In the genomic region with DNA sequence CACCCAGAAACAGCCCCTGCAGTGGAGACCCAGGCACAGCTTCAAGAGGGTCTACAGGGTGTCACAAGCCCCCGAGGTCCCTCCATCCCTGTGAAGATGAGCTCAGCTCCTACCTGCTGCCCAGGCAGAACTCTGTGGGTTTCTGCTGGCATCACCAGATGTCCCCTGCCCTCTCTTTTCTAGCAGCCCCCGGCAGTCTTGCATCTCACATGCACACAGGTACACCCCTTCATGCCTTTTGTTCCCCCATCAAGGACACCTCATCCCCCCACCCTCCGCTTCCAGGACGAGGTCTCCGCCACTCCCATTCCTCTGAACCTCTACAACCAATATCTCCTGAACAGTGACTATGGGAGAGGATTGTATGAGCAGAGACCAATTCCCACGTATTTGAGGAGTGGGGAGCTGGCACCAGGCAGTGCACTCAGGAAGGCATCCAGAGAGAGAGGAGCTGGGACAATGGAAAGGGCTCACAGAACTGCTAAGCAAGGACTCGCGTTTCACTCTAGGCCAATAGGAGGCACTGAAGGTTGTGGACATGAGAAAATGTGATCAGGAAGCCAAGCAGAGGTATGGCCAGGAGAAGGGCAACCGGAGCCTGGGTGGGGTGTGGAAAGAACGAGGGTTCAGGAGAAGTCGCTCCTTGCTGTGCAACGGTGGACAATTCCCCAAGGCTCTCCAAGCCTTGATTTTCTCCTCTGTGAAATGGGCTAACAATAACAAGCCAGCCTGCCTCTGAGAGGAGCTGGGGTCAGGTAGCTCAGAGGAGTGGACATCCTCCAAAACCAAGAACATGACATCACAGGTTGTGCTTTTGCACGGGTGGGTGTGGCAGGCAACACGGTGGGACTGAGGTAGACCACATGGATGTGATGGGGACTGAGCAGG, we compare ENCODE assay signal across 18 cellular contexts.
DNase-seq lines count a peak whose midpoint lies in the region; ATAC-seq and TF ChIP-seq lines count a peak whose summit lies in the region.
"Had no signal": no experiment of that assay in that cellular context is flagged by ENCODE, and none has a peak within 500 bp of the region (broad histone marks: within the 10 kb centered on the region; RNA-seq: fewer than 3 reads in every experiment).

No MANE protein-coding gene starts in this region.

- H3K27me3 Mint-ChIP-seq in activated CD4-positive, alpha-beta memory T cell treated with anti-CD3 and anti-CD28 coated beads, Interleukin-2, amount 10 ng/mL, durations not matched to agents 7 days and 5 days = no peaks in the 10 kb centered on the region
- H3K27me3 Mint-ChIP-seq in activated CD4-positive, alpha-beta memory T cell treated with anti-CD3 and anti-CD28 coated beads for 36 hours = peaks cover 3% of the 10 kb centered on the region
- H3K27me3 Mint-ChIP-seq in IgD-negative memory B cell = peaks cover 2% of the 10 kb centered on the region
- H3K27me3 Mint-ChIP-seq in central memory CD8-positive, alpha-beta T cell = no peaks in the 10 kb centered on the region

- no peak overlapping the region for H2AFZ ChIP-seq in osteoblast (ENCODE audit: low read length)

- no peak for TF ChIP-seq CTCF in osteoblast (IDR thresholded peaks at IDR 0.05; ENCODE audit: extremely low read depth, low read depth, low read length)

- intact Hi-C loops in activated CD4-positive, alpha-beta memory T cell treated with anti-CD3 and anti-CD28 coated beads for 36 hours (cut with micrococcal nuclease) = no loop called here

- H3K4me2 ChIP-seq in osteoblast (ENCODE audit: insufficient read depth, low read length) = no peak overlapping the region

- H4K20me1 ChIP-seq in osteoblast (ENCODE audit: insufficient read depth, low read length) = no peaks in the 10 kb centered on the region

- H3K4me1 ChIP-seq in osteoblast (ENCODE audit: insufficient read depth, low read length) = peaks cover 9% of the 10 kb centered on the region
- H3K4me1 ChIP-seq: adrenal gland had no signal

- no peak overlapping the region for H3K4me3 Mint-ChIP-seq in activated CD4-positive, alpha-beta memory T cell treated with anti-CD3 and anti-CD28 coated beads, Interleukin-2, amount 10 ng/mL, durations not matched to agents 7 days and 5 days
- no peak overlapping the region for H3K4me3 Mint-ChIP-seq in activated CD4-positive, alpha-beta memory T cell treated with anti-CD3 and anti-CD28 coated beads for 36 hours
- peak overlapping the region in 3 of 4 donors; percentile 16 to 77 (median 63) for H3K4me3 Mint-ChIP-seq in IgD-negative memory B cell
- no peak overlapping the region for H3K4me3 Mint-ChIP-seq in central memory CD8-positive, alpha-beta T cell
- H3K4me3 Mint-ChIP-seq: CD8-positive, alpha-beta T cell; mesothelial cell of epicardium; neural crest cell had no signal

- no peaks in the 10 kb centered on the region for H3K27me3 ChIP-seq in osteoblast (ENCODE audit: insufficient read depth, low read length)
- H3K27me3 ChIP-seq: adrenal gland, cardiac muscle cell, dorsolateral prefrontal cortex had no signal

- peak overlapping the region; percentile 67 for H3K27ac Mint-ChIP-seq in activated CD4-positive, alpha-beta memory T cell treated with anti-CD3 and anti-CD28 coated beads, Interleukin-2, amount 10 ng/mL, durations not matched to agents 7 days and 5 days
- no peak overlapping the region for H3K27ac Mint-ChIP-seq in activated CD4-positive, alpha-beta memory T cell treated with anti-CD3 and anti-CD28 coated beads for 36 hours
- peak overlapping the region in 2 of 3 donors; percentile 37 to 73 for H3K27ac Mint-ChIP-seq in IgD-negative memory B cell
- H3K27ac Mint-ChIP-seq in central memory CD8-positive, alpha-beta T cell (ENCODE audit: low read depth) = peak overlapping the region; percentile 22
- H3K27ac Mint-ChIP-seq: CD8-positive, alpha-beta T cell; mesothelial cell of epicardium had no signal

- no peak for ATAC-seq in central memory CD8-positive, alpha-beta T cell (replicated peaks; ENCODE audit: extremely low read depth, poor library complexity, severe bottlenecking)
- no peak for ATAC-seq in GM18511 (IDR thresholded peaks at IDR 0.05; ENCODE audit: unreplicated experiment)

- no peaks in the 10 kb centered on the region for H3K36me3 ChIP-seq in osteoblast (ENCODE audit: insufficient read depth, low read length)
- H3K36me3 ChIP-seq: adrenal gland, cardiac muscle cell, thoracic aorta had no signal

- peaks cover 6% of the 10 kb centered on the region for H3K9me3 Mint-ChIP-seq in activated CD4-positive, alpha-beta memory T cell treated with anti-CD3 and anti-CD28 coated beads, Interleukin-2, amount 10 ng/mL, durations not matched to agents 7 days and 5 days
- H3K9me3 Mint-ChIP-seq in activated CD4-positive, alpha-beta memory T cell treated with anti-CD3 and anti-CD28 coated beads for 36 hours = peaks cover 5% of the 10 kb centered on the region
- peaks cover 0 to 2% (median 0%) of the 10 kb centered on the region in 3 donors for H3K9me3 Mint-ChIP-seq in IgD-negative memory B cell
- H3K9me3 Mint-ChIP-seq in central memory CD8-positive, alpha-beta T cell = no peaks in the 10 kb centered on the region

- no peak for DNase-seq in activated CD4-positive, alpha-beta memory T cell treated with anti-CD3 and anti-CD28 coated beads, Interleukin-2, amount 10 ng/mL, durations not matched to agents 7 days and 5 days
- no peak for DNase-seq in activated CD4-positive, alpha-beta memory T cell treated with anti-CD3 and anti-CD28 coated beads for 36 hours
- no peak for DNase-seq in central memory CD8-positive, alpha-beta T cell (ENCODE audit: low spot score in 2 of 2)
- DNase-seq in osteoblast (ENCODE audit: insufficient read length, low spot score, missing footprints) (peak; percentile 55), retina (no peak)
- DNase-seq in central memory CD4-positive, alpha-beta T cell = no peak
- DNase-seq: adrenal gland; CD8-positive, alpha-beta T cell; dorsolateral prefrontal cortex; NCI-H2029; NCI-H510A had no signal

- H3K4me3 ChIP-seq in osteoblast (ENCODE audit: insufficient read depth, low read length) = no peak overlapping the region
- H3K4me3 ChIP-seq: adrenal gland, cardiac muscle cell, dorsolateral prefrontal cortex, thoracic aorta had no signal

- POLR2A ChIA-PET in activated CD4-positive, alpha-beta memory T cell treated with anti-CD3 and anti-CD28 coated beads, Interleukin-2, amount 10 ng/mL, durations not matched to agents 7 days and 5 days (lab: Charles Lee) = interaction anchor here (1.4 kb wide), 1 partner anchor 14 kb away, joined by 3 read pairs; no protein-coding TSS in a partner anchor
- POLR2A ChIA-PET in activated CD4-positive, alpha-beta memory T cell treated with anti-CD3 and anti-CD28 coated beads for 36 hours (lab: Charles Lee) = no interaction called here

- H3K27ac ChIP-seq in osteoblast (ENCODE audit: low read depth, low read length) = no peak overlapping the region
- H3K27ac ChIP-seq: adrenal gland, dorsolateral prefrontal cortex, thoracic aorta, VCaP had no signal

- H3K36me3 Mint-ChIP-seq in activated CD4-positive, alpha-beta memory T cell treated with anti-CD3 and anti-CD28 coated beads, Interleukin-2, amount 10 ng/mL, durations not matched to agents 7 days and 5 days (ENCODE audit: low read depth) = peaks cover 10% of the 10 kb centered on the region
- H3K36me3 Mint-ChIP-seq in activated CD4-positive, alpha-beta memory T cell treated with anti-CD3 and anti-CD28 coated beads for 36 hours = no peaks in the 10 kb centered on the region
- peaks cover 4% of the 10 kb centered on the region for H3K36me3 Mint-ChIP-seq in IgD-negative memory B cell
- H3K36me3 Mint-ChIP-seq in central memory CD8-positive, alpha-beta T cell (ENCODE audit: insufficient read depth) = peaks cover 4% of the 10 kb centered on the region
- H3K36me3 Mint-ChIP-seq: CD8-positive, alpha-beta T cell; mesothelial cell of epicardium had no signal

- CTCF ChIA-PET in activated CD4-positive, alpha-beta memory T cell treated with anti-CD3 and anti-CD28 coated beads, Interleukin-2, amount 10 ng/mL, durations not matched to agents 7 days and 5 days (lab: Charles Lee) = interaction anchor here (1.0 to 1.3 kb wide), 2 partner anchors 8 to 153 kb away, joined by 3 to 4 read pairs; no protein-coding TSS in a partner anchor
- CTCF ChIA-PET in activated CD4-positive, alpha-beta memory T cell treated with anti-CD3 and anti-CD28 coated beads for 36 hours (lab: Charles Lee) = interaction anchor here (0.6 to 0.7 kb wide), 2 partner anchors 69 to 121 kb away, joined by 3 to 5 read pairs; no protein-coding TSS in a partner anchor

- no peaks in the 10 kb centered on the region for H3K79me2 ChIP-seq in osteoblast (ENCODE audit: insufficient read depth, low read length)

- no peaks in the 10 kb centered on the region for H3K9me3 ChIP-seq in osteoblast (ENCODE audit: low read depth, low read length)
- H3K9me3 ChIP-seq: adrenal gland, thoracic aorta had no signal

- H3K4me1 Mint-ChIP-seq in activated CD4-positive, alpha-beta memory T cell treated with anti-CD3 and anti-CD28 coated beads, Interleukin-2, amount 10 ng/mL, durations not matched to agents 7 days and 5 days = peaks cover 37% of the 10 kb centered on the region
- H3K4me1 Mint-ChIP-seq in activated CD4-positive, alpha-beta memory T cell treated with anti-CD3 and anti-CD28 coated beads for 36 hours (ENCODE audit: low read depth) = peaks cover 20% of the 10 kb centered on the region
- H3K4me1 Mint-ChIP-seq in IgD-negative memory B cell = peaks cover 36 to 42% (median 41%) of the 10 kb centered on the region in 3 donors
- peaks cover 25% of the 10 kb centered on the region for H3K4me1 Mint-ChIP-seq in central memory CD8-positive, alpha-beta T cell
- H3K4me1 Mint-ChIP-seq: mesothelial cell of epicardium had no signal

Comparison
In these comparisons a context has a peak if more than half of its experiments do, and no peak if none do; other contexts are left out.
1. H3K4me3 Mint-ChIP-seq: peak in IgD-negative memory B cell (3 of 4); none in activated CD4-positive, alpha-beta memory T cell treated with anti-CD3 and anti-CD28 coated beads, Interleukin-2, amount 10 ng/mL, durations not matched to agents 7 days and 5 days (single experiment), activated CD4-positive, alpha-beta memory T cell treated with anti-CD3 and anti-CD28 coated beads for 36 hours (single experiment) and central memory CD8-positive, alpha-beta T cell (single experiment).